10 cellular contexts compared by ENCODE assay signal in the genomic region with DNA sequence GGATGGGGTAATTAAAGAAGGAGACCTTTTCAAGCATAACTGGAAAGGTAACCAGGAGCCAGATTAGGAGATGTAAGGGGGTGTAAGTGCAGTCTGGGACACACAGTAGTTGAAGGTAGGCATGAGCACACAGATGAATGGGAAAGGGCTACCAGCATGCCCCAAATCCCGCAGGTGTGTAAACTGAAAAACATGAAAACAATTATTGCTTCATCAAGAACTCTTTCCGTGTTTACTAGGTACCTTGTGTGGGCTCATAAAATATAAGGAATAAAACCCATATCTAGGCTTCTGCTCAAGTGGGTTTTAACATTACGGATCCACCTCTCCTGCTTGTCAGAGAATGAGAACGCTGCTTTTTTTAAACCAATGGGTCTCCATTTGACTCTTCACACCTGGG. TPM values are rescaled to one million over a fixed set of nuclear protein-coding genes. Genes with fewer than 3 reads are reported as not detected.
DNase-seq lines count a peak whose midpoint lies in the region; ATAC-seq, FAIRE-seq and TF ChIP-seq lines count a peak whose summit lies in the region.
"Had no signal": no experiment of that assay in that cellular context is flagged by ENCODE, and none has a peak within 500 bp of the region (broad histone marks: within the 10 kb centered on the region; RNA-seq: fewer than 3 reads in every experiment).

No MANE protein-coding gene starts in this region.

- in situ Hi-C loops in K562 (cut with MboI) = no loop called here

- peak overlapping the region; percentile 60 for H2AK5ac ChIP-seq in mesendoderm (ENCODE audit: low read length)

- H4K20me1 ChIP-seq in K562 (replicated peaks; ENCODE audit: control insufficient read depth, insufficient read depth, low read length) = no peaks in the 10 kb centered on the region

- H2BK15ac ChIP-seq in mesendoderm (replicated peaks; ENCODE audit: low read depth) = no peak overlapping the region

- no peaks in the 10 kb centered on the region for H3K9me1 ChIP-seq in K562 (ENCODE audit: control insufficient read depth, insufficient read depth, low read length)

- POLR2A ChIA-PET in K562 (lab: Yijun Ruan, JAX) = interaction anchor here (0.5 to 1.1 kb wide), 3 partner anchors 28 to 1732 kb away, joined by 3 to 4 read pairs (median 4); no protein-coding TSS in a partner anchor

- CTCF ChIA-PET in K562 (lab: Yijun Ruan, JAX; ENCODE audit: low intra/inter-chr PET ratio) = no interaction called here

- no peak for TF ChIP-seq CTCF in heart right ventricle (IDR thresholded peaks at IDR 0.05)
- TF ChIP-seq CTCF in K562 (IDR thresholded peaks at IDR 0.05 in 2 of 3, conservative IDR thresholded peaks at IDR 0.05 in 1 of 3; ENCODE audit: insufficient read depth in 2 of 3, low read depth in 1 of 3, low read length in 3 of 3) = no peak
- no peak for TF ChIP-seq CTCF in uterus (IDR thresholded peaks at IDR 0.05)
- TF ChIP-seq CTCF in pancreas (IDR thresholded peaks at IDR 0.05) = no peak

- FAIRE-seq in K562 (lab: Jason Lieb, UNC) = no peak
- no peak for FAIRE-seq in pancreas (lab: Jason Lieb, UNC)
- FAIRE-seq: colon had no signal

- H3K27ac ChIP-seq in heart right ventricle (no peak overlapping the region), K562 (ENCODE audit: extremely low read depth, low read depth, low read length) (no peak overlapping the region; the same call in 2 of the 3 replicates), mesendoderm (ENCODE audit: low read depth, low read length) (no peak overlapping the region), uterus (no peak overlapping the region), pancreas (no peak overlapping the region)

- H3K18ac ChIP-seq in mesendoderm (ENCODE audit: low read length) = no peak overlapping the region

- H3K56ac ChIP-seq in mesendoderm (ENCODE audit: low read length) = peak overlapping the region; percentile 53

- H2BK120ac ChIP-seq in mesendoderm (ENCODE audit: low read depth, low read length) = no peak overlapping the region

- TF ChIP-seq POLR2A in K562 (conservative IDR thresholded peaks at IDR 0.05) = no peak
- TF ChIP-seq POLR2A in uterus (IDR thresholded peaks at IDR 0.05) = no peak

- H3K4me1 ChIP-seq in heart right ventricle = peaks cover 5 to 36% (median 19%) of the 10 kb centered on the region in 9 donors
- peaks cover 5 to 13% of the 10 kb centered on the region in 2 experiments; a peak in 4 of 5 replicates for H3K4me1 ChIP-seq in K562 (replicated peaks in 1 of 2; ENCODE audit: control insufficient read depth in 2 of 2, insufficient read depth in 2 of 2, low read length in 2 of 2)
- H3K4me1 ChIP-seq in mesendoderm (ENCODE audit: control insufficient read depth, low read depth, low read length) = peaks cover 9% of the 10 kb centered on the region
- H3K4me1 ChIP-seq in uterus = no peaks in the 10 kb centered on the region
- peaks cover 4 to 12% (median 5%) of the 10 kb centered on the region in 3 donors for H3K4me1 ChIP-seq in pancreas

- H3K27me3 ChIP-seq in heart right ventricle (no peaks in the 10 kb centered on the region), K562 (ENCODE audit: control insufficient read depth in 2 of 2, insufficient read depth in 2 of 2, low read length in 2 of 2) (no peaks in the 10 kb centered on the region; a peak in 2 of 5 replicates), mesendoderm (ENCODE audit: insufficient read depth, low read length, poor library complexity) (no peaks in the 10 kb centered on the region), uterus (no peaks in the 10 kb centered on the region), pancreas (no peaks in the 10 kb centered on the region)

- H2BK5ac ChIP-seq in mesendoderm (ENCODE audit: low read length) = no peak overlapping the region

- H3K4me3 ChIP-seq in heart right ventricle (peak overlapping the region; percentile 86 to 100 (median 93)), K562 (peak overlapping the region; percentile 99), mesendoderm (ENCODE audit: low read length) (no peak overlapping the region), uterus (peak overlapping the region; percentile 78 to 83), pancreas (peak overlapping the region in 2 of 4 donors; percentile 87 to 94)

- no TSS peak for BruUV-seq in K562 (replicated peaks; lab: Mats Ljungman, UMichigan)

- H4K5ac ChIP-seq in mesendoderm (ENCODE audit: low read length) = no peak overlapping the region

- ATAC-seq in heart right ventricle (no peak), left cardiac atrium (no peak), K562 (no peak), pancreas (no peak)

- TF ChIP-seq RAD21 in K562 (CRISPR knock-in tag; conservative IDR thresholded peaks at IDR 0.05 in 1 of 2, IDR thresholded peaks at IDR 0.05 in 1 of 2) = no peak

- no peak overlapping the region for H3K23ac ChIP-seq in mesendoderm (ENCODE audit: low read length)

- no peaks in the 10 kb centered on the region for H3K9me3 ChIP-seq in heart right ventricle
- H3K9me3 ChIP-seq in K562 (replicated peaks; ENCODE audit: control insufficient read depth, insufficient read depth, low read depth, low read length) = no peaks in the 10 kb centered on the region
- H3K9me3 ChIP-seq in uterus = no peaks in the 10 kb centered on the region
- no peaks in the 10 kb centered on the region for H3K9me3 ChIP-seq in pancreas

- peaks cover 10% of the 10 kb centered on the region for H3K79me1 ChIP-seq in mesendoderm (ENCODE audit: low read length)

- H3K9ac ChIP-seq in K562 (ENCODE audit: insufficient read depth in 1 of 2, low read depth in 2 of 2, low read length in 2 of 2) = peak overlapping the region; percentile 92 to 96; a peak in 3 of 4 replicates
- H3K9ac ChIP-seq in mesendoderm (ENCODE audit: low read length) = peak overlapping the region; percentile 90

- intact Hi-C loops in heart right ventricle (cut with DNase I) = loop anchor here in 2 of 10 donors (5.0 kb wide), 1 partner anchor 41 kb away; the partner anchor contains the start of gene PBX3 (in 2 of the 2)
- intact Hi-C loops in left cardiac atrium (cut with DNase I) = no loop called here
- intact Hi-C loops in K562 (cut with micrococcal nuclease) = loop anchor here (5.0 kb wide), 2 partner anchors 41 to 74 kb away; partner anchors contain the start of gene PBX3
- intact Hi-C loops in uterus (cut with DNase I; ENCODE audit: low total_unique reads) = no loop called here
- intact Hi-C loops in pancreas (cut with DNase I) = no loop called here

- DNase-seq in heart right ventricle (no peak), left cardiac atrium (no peak), K562 (ENCODE audit: extremely low read depth in 1 of 4, low spot score in 3 of 4) (no peak), mesendoderm (no peak), uterus (no peak), NCI-H2227 treated with DMSO at 0.1 percent for 48 hours (lab: John Stamatoyannopoulos, UW) (no peak), pancreas (no peak), nucleus accumbens (lab: John Stamatoyannopoulos, UW) (no peak)
- DNase-seq: DMS 273 treated with DMSO at 0.1 percent for 48 hours had no signal

- no peaks in the 10 kb centered on the region for H3K36me3 ChIP-seq in heart right ventricle
- H3K36me3 ChIP-seq in K562 (ENCODE audit: control insufficient read depth, insufficient read depth, low read length) = 0 out of 3 replicates have a peak, but pooled peaks cover 3% of the 10 kb centered on the region
- no peaks in the 10 kb centered on the region for H3K36me3 ChIP-seq in mesendoderm (ENCODE audit: control insufficient read depth, insufficient read depth, low read length)
- no peaks in the 10 kb centered on the region for H3K36me3 ChIP-seq in uterus
- no peaks in the 10 kb centered on the region for H3K36me3 ChIP-seq in pancreas

- H3K79me2 ChIP-seq in K562 (ENCODE audit: control insufficient read depth, insufficient read depth, low read length) (peaks cover 49% of the 10 kb centered on the region), mesendoderm (ENCODE audit: control insufficient read depth, insufficient read depth, low read length) (peaks cover 28% of the 10 kb centered on the region)

- H2AFZ ChIP-seq in K562 (ENCODE audit: low read depth, low read length) = no peak overlapping the region

- 83 to 89% methylated on average over 4 of the region's 4 CpGs for WGBS in heart right ventricle, 2 donors
- WGBS in K562 (ENCODE audit: insufficient coverage, low coverage, missing lambda C conversion rate) = 37% methylated on average over 4 of the region's 4 CpGs
- WGBS in mesendoderm (ENCODE audit: extremely low coverage, insufficient coverage, low lambda C conversion rate) = no CpG with 5 or more reads among the region's 4 CpGs
- 62 to 71% methylated on average over 4 of the region's 4 CpGs for WGBS in pancreas, 2 donors

- no peak for TF ChIP-seq EP300 in K562 (IDR thresholded peaks at IDR 0.05; ENCODE audit: low read length)

- no peak overlapping the region for H3K4ac ChIP-seq in mesendoderm (ENCODE audit: low read depth, low read length)

- H3K4me2 ChIP-seq in K562 (ENCODE audit: insufficient read depth, low read length) = peak overlapping the region; percentile 95
- peak overlapping the region; percentile 67 for H3K4me2 ChIP-seq in mesendoderm (ENCODE audit: low read length)

- no peak overlapping the region for H4K8ac ChIP-seq in mesendoderm (ENCODE audit: low read depth, low read length)

RNA-seq across cellular contexts. Expression of gene MAPKAP1, which starts 1.1 kb away (rescaled TPM):
- 100 to 1,000 TPM; 102 to 143 (median 116) TPM for total RNA-seq in heart right ventricle
- polyA plus RNA-seq in heart right ventricle = 100 to 1,000 TPM; 116 to 136 TPM
- 10 to 100 TPM; 98.0 to 98.4 TPM for total RNA-seq in left cardiac atrium
- total RNA-seq in K562 (2011; cell fraction: chromatin; rRNA removed; ENCODE audit: low replicate concordance) = 75.9 and 114 TPM in 2 replicates
- 32.5 and 42.6 TPM in 2 replicates for total RNA-seq in K562 (2011; cell fraction: nucleolus; rRNA removed)
- 70.0 and 87.9 TPM in 2 replicates for total RNA-seq in K562 (2011; cell fraction: nucleoplasm; rRNA removed)
- total RNA-seq in K562 (2014; rRNA removed) = 74.1 and 75.1 TPM in 2 replicates
- 55.3 and 59.6 TPM in 2 replicates for total RNA-seq in K562 (2014; rRNA removed; fragmentation: Illumina TruSeq; extraction: Trizol)
- 54.7 and 59.2 TPM in 2 replicates for total RNA-seq in K562 (2015; rRNA removed; fragmentation: Illumina TruSeq; extraction: Trizol)
- 68.1 and 74.3 TPM in 2 replicates for total RNA-seq in K562 (2021)
- 68.6 and 82.1 TPM in 2 replicates for polyA plus RNA-seq in K562 (2011; rRNA removed)
- 52.1 and 65.5 TPM in 2 replicates for polyA plus RNA-seq in K562 (2011; cell fraction: cytosol; rRNA removed)
- 57.0 and 69.0 TPM in 2 replicates for polyA plus RNA-seq in K562 (2011; cell fraction: nucleus; rRNA removed)
- polyA plus RNA-seq in K562 (2012) = 50.6 and 60.4 TPM in 2 replicates
- polyA plus RNA-seq in K562 (2014; fragmentation: Illumina TruSeq; extraction: Trizol) = 61.8 and 80.4 TPM in 2 replicates
- polyA plus RNA-seq in K562 (2014; fragmentation: Nextera tagmentation; extraction: Ambion mirVana) = 1 to 10 TPM; 2.6 to 3.3 TPM
- 61.1 and 63.8 TPM in 2 replicates for polyA plus RNA-seq in K562 (2014; rRNA removed)
- polyA minus RNA-seq in K562 (2011; rRNA and poly(A)+ RNA removed) = 98.5 and 101 TPM in 2 replicates
- 20.9 and 21.3 TPM in 2 replicates for polyA minus RNA-seq in K562 (2011; cell fraction: cytosol; rRNA and poly(A)+ RNA removed)
- 42.5 and 52.8 TPM in 2 replicates for polyA minus RNA-seq in K562 (2011; cell fraction: nucleus; rRNA and poly(A)+ RNA removed)
- polyA plus RNA-seq in mesendoderm (2013, experiment 1 of 2) = 93.2 TPM
- polyA plus RNA-seq in mesendoderm (2013, experiment 2 of 2) = 93.8 TPM
- 100 to 1,000 TPM in 1 of 4 donors, 10 to 100 TPM in 3; 54.1 to 195 (median 61.9) TPM for total RNA-seq in uterus
- total RNA-seq in pancreas = 10 to 100 TPM; 22.4 to 42.0 (median 30.4) TPM
- polyA plus RNA-seq in pancreas = 10 to 100 TPM; 18.7 to 36.4 TPM

RNA-seq across cellular contexts. Expression of gene PBX3, which starts 41.3 kb away (rescaled TPM):
- total RNA-seq in heart right ventricle (10 to 100 TPM; 47.3 to 79.6 (median 57.1) TPM), left cardiac atrium (10 to 100 TPM; 54.8 to 65.3 TPM), K562 (2014; rRNA removed) (2.9 and 5.8 TPM in 2 replicates), K562 (2014; rRNA removed; fragmentation: Illumina TruSeq; extraction: Trizol) (0.91 and 1.3 TPM in 2 replicates), K562 (2015; rRNA removed; fragmentation: Illumina TruSeq; extraction: Trizol) (0.65 and 0.98 TPM in 2 replicates), K562 (2021) (1.8 and 3.1 TPM in 2 replicates), uterus (100 to 1,000 TPM in 1 of 4 donors, 10 to 100 TPM in 2, 1 to 10 TPM in 1; 5.1 to 360 (median 44.1) TPM), pancreas (10 to 100 TPM; 17.0 to 36.8 (median 22.4) TPM)
- polyA plus RNA-seq in heart right ventricle (10 to 100 TPM; 14.5 to 24.5 TPM), K562 (2011; rRNA removed) (1.0 and 2.5 TPM in 2 replicates), K562 (2014; fragmentation: Illumina TruSeq; extraction: Trizol) (0.71 and 0.92 TPM in 2 replicates), K562 (2014; fragmentation: Nextera tagmentation; extraction: Ambion mirVana) (under 1 TPM; 0.14 to 0.21 TPM), K562 (2014; rRNA removed) (1.9 and 3.4 TPM in 2 replicates), pancreas (10 to 100 TPM in 1 of 2 donors, 1 to 10 TPM in 1; 8.9 to 20.6 TPM)
- 2.8 and 5.5 TPM in 2 replicates for total RNA-seq in K562 (2011; cell fraction: chromatin; rRNA removed; ENCODE audit: low replicate concordance)
- 2.5 and 2.6 TPM in 2 replicates for total RNA-seq in K562 (2011; cell fraction: nucleolus; rRNA removed)
- total RNA-seq in K562 (2011; cell fraction: nucleoplasm; rRNA removed) = 4.8 and 8.5 TPM in 2 replicates
- polyA plus RNA-seq in K562 (2011; cell fraction: cytosol; rRNA removed) = 0.56 and 1.2 TPM in 2 replicates
- 1.4 and 3.8 TPM in 2 replicates for polyA plus RNA-seq in K562 (2011; cell fraction: nucleus; rRNA removed)
- 0.91 and 1.1 TPM in 2 replicates for polyA plus RNA-seq in K562 (2012)
- polyA minus RNA-seq in K562 (2011; rRNA and poly(A)+ RNA removed) = 2.6 and 4.6 TPM in 2 replicates
- 1.3 TPM in 1 of 2 replicates, not detected in the other for polyA minus RNA-seq in K562 (2011; cell fraction: cytosol; rRNA and poly(A)+ RNA removed)
- polyA minus RNA-seq in K562 (2011; cell fraction: nucleus; rRNA and poly(A)+ RNA removed) = 9.2 and 13.7 TPM in 2 replicates
- 33.2 TPM for polyA plus RNA-seq in mesendoderm (2013, experiment 1 of 2)
- polyA plus RNA-seq in mesendoderm (2013, experiment 2 of 2) = 33.5 TPM
